ENCODE assay signal across 21 cellular contexts in genomic region chr17:46117850-46118696, GRCh38.
DNase-seq lines count a peak whose midpoint lies in the region; ATAC-seq, FAIRE-seq and TF ChIP-seq lines count a peak whose summit lies in the region.
"Had no signal": no experiment of that assay in that cellular context is flagged by ENCODE, and none has a peak within 500 bp of the region (broad histone marks: within the 10 kb centered on the region; RNA-seq: fewer than 3 reads in every experiment).

No MANE protein-coding gene starts in this region.

- ATAC-seq in aorta (ENCODE audit: low FRiP score) (peak; percentile 9), upper lobe of left lung (ENCODE audit: low FRiP score in 2 of 2) (no peak), HG03039 (IDR thresholded peaks at IDR 0.05; ENCODE audit: unreplicated experiment) (no peak)
- ATAC-seq: esophagus mucosa; stimulated activated naive CD8-positive, alpha-beta T cell treated with anti-CD3 and anti-CD28 coated beads, Interleukin-15, amount 100 ng/mL, for 72 hours had no signal

- no peak for TF ChIP-seq RAD21 in H1 (IDR thresholded peaks at IDR 0.05 in 1 of 2, conservative IDR thresholded peaks at IDR 0.05 in 1 of 2; ENCODE audit: low read depth in 2 of 2, low read length in 2 of 2)

- no peak overlapping the region for H3K18ac ChIP-seq in H1 (ENCODE audit: extremely low read depth, low read length)
- H3K18ac ChIP-seq in mesendoderm (ENCODE audit: low read length): no peak overlapping the region

- DNase-seq in cardiac muscle cell (ENCODE audit: low read depth in 1 of 2, low spot score in 1 of 2) (peak in 1 of 2 donors; percentile 17), cardiac septum (ENCODE audit: low spot score) (no peak), H1 (ENCODE audit: low read depth in 1 of 2, low spot score in 2 of 2) (no peak), mesendoderm (peak; percentile 50), aorta (no peak), NCI-H1417 (lab: John Stamatoyannopoulos, UW) (no peak), upper lobe of left lung (no peak)
- DNase-seq: activated CD4-positive, alpha-beta T cell treated with anti-CD3 and anti-CD28 coated beads, Interleukin-2, amount 50 U/mL, for 4 hours; activated gamma-delta T cell; central memory CD4-positive, alpha-beta T cell; GDM1; HCEC 1CT; lower lobe of right lung; NCI-H524; Right ventricle myocardium superior; stimulated activated CD4-positive, alpha-beta T cell treated with anti-CD3 and anti-CD28 coated beads, Interleukin-2, amount 100 ng/mL, for 48 hours; stimulated activated naive CD8-positive, alpha-beta T cell treated with anti-CD3 and anti-CD28 coated beads, Interleukin-15, amount 100 ng/mL, for 72 hours had no signal

- H2BK12ac ChIP-seq in H1 (ENCODE audit: low read depth, low read length): no peak overlapping the region

- H4K8ac ChIP-seq in H1 (ENCODE audit: extremely low read depth, insufficient read depth, low read length): no peak overlapping the region
- no peak overlapping the region for H4K8ac ChIP-seq in mesendoderm (ENCODE audit: low read depth, low read length)

- H3K4me3 ChIP-seq in cardiac muscle cell: no peak overlapping the region
- no peak overlapping the region for H3K4me3 ChIP-seq in H1 (ENCODE audit: extremely low read depth in 1 of 4, insufficient read depth in 2 of 4, low read depth in 3 of 4, low read length in 4 of 4)
- H3K4me3 ChIP-seq in mesendoderm (ENCODE audit: low read length): no peak overlapping the region
- no peak overlapping the region for H3K4me3 ChIP-seq in aorta (ENCODE audit: low read length in 2 of 2)
- no peak overlapping the region for H3K4me3 ChIP-seq in upper lobe of left lung
- H3K4me3 ChIP-seq: BLaER1 treated with 17β-estradiol and CSF1 and Interleukin-3, amounts not matched to agents 10 nM and 100 nM; lower lobe of right lung had no signal

- no peak overlapping the region for H3K14ac ChIP-seq in H1 (ENCODE audit: insufficient read length)

- no peak overlapping the region for H3K56ac ChIP-seq in H1 (replicated peaks; ENCODE audit: insufficient read length, low read depth, low read length)
- no peak overlapping the region for H3K56ac ChIP-seq in mesendoderm (ENCODE audit: low read length)

- peaks cover 35 to 52% of the 10 kb centered on the region in 2 experiments for H4K20me1 ChIP-seq in H1 (replicated peaks in 1 of 2; ENCODE audit: control insufficient read depth in 1 of 2, insufficient read depth in 2 of 2, low read length in 2 of 2)

- TF ChIP-seq EP300 in H1 (IDR thresholded peaks at IDR 0.05; ENCODE audit: borderline replicate concordance in 1 of 2, low read depth in 2 of 2, low read length in 2 of 2): no peak
- TF ChIP-seq EP300 in upper lobe of left lung (IDR thresholded peaks at IDR 0.05): no peak

- H3K9ac ChIP-seq in H1 (replicated peaks in 1 of 4; ENCODE audit: extremely low read depth in 1 of 4, low read depth in 3 of 4, low read length in 3 of 4): peak overlapping the region in 1 of 4 experiments; percentile 4; a peak in 1 of 7 replicates
- no peak overlapping the region for H3K9ac ChIP-seq in mesendoderm (ENCODE audit: low read length)
- H3K9ac ChIP-seq: BLaER1 treated with 17β-estradiol and CSF1 and Interleukin-3, amounts not matched to agents 10 nM and 100 nM had no signal

- H4K5ac ChIP-seq in H1 (ENCODE audit: insufficient read length, low read depth, low read length): no peak overlapping the region
- H4K5ac ChIP-seq in mesendoderm (ENCODE audit: low read length): no peak overlapping the region

- POLR2A ChIA-PET in H1 (lab: Charles Lee; ENCODE audit: partially characterized antibody): interaction anchor here (1.2 to 2.0 kb wide), 7 partner anchors 13 to 51 kb away, joined by 3 to 7 read pairs (median 4); no protein-coding TSS in a partner anchor

- H3K4me1 ChIP-seq in cardiac muscle cell (ENCODE audit: low read depth) (peaks cover 67% of the 10 kb centered on the region), H1 (replicated peaks in 1 of 4; ENCODE audit: control insufficient read depth in 3 of 4, insufficient read depth in 4 of 4, low read length in 3 of 4) (peaks cover 7 to 24% (median 18%) of the 10 kb centered on the region in 4 experiments; a peak in 6 of 7 replicates), mesendoderm (ENCODE audit: control insufficient read depth, low read depth, low read length) (peaks cover 7% of the 10 kb centered on the region), aorta (ENCODE audit: control insufficient read depth in 1 of 2, insufficient read depth in 2 of 2, low read length in 2 of 2) (peaks cover 10 to 16% of the 10 kb centered on the region in 2 donors), upper lobe of left lung (peaks cover 25 to 58% (median 46%) of the 10 kb centered on the region in 4 donors)

- H3K9me3 ChIP-seq in cardiac muscle cell (ENCODE audit: low read depth): no peaks in the 10 kb centered on the region
- H3K9me3 ChIP-seq in H1 (ENCODE audit: insufficient read depth in 2 of 2, low read depth in 1 of 2, low read length in 1 of 2): no peaks in the 10 kb centered on the region
- H3K9me3 ChIP-seq in aorta (ENCODE audit: control insufficient read depth, low read length): no peaks in the 10 kb centered on the region
- H3K9me3 ChIP-seq in upper lobe of left lung: no peaks in the 10 kb centered on the region
- H3K9me3 ChIP-seq: BLaER1 treated with 17β-estradiol and CSF1 and Interleukin-3, amounts not matched to agents 10 nM and 100 nM; lower lobe of right lung had no signal

- peak; percentile 78 for FAIRE-seq in H1 (lab: Jason Lieb, UNC)

- intact Hi-C loops in cardiac septum (cut with DNase I) (loop anchor here (5.0 kb wide), 1 partner anchor 74 kb away; the partner anchor contains the start of gene KANSL1), aorta (cut with DNase I) (no loop called here)

- H3K4ac ChIP-seq in H1 (replicated peaks; ENCODE audit: insufficient read length, low read depth, low read length) (no peak overlapping the region), mesendoderm (ENCODE audit: low read depth, low read length) (no peak overlapping the region)

- 39% methylated on average over 5 of the region's 5 CpGs; no CpG with 5 or more reads in 1 of the 2 experiments for WGBS in H1 (ENCODE audit: extremely low coverage in 1 of 2, insufficient coverage in 1 of 2, insufficient read length in 1 of 2, insufficient replicate concordance in 2 of 2, low coverage in 1 of 2, low lambda C conversion rate in 2 of 2, missing lambda C conversion rate in 1 of 2), 2 experiments
- no CpG with 5 or more reads among the region's 5 CpGs for WGBS in mesendoderm (ENCODE audit: extremely low coverage, insufficient coverage, low lambda C conversion rate)
- 5 to 12% methylated on average over 5 of the region's 5 CpGs for WGBS in aorta, 2 donors
- 41 to 44% methylated on average over 5 of the region's 5 CpGs for WGBS in upper lobe of left lung, 2 donors

- no peak for TF ChIP-seq POLR2A in H1 (IDR thresholded peaks at IDR 0.05; ENCODE audit: control extremely low read depth in 1 of 2, low read depth in 2 of 2, low read length in 2 of 2)
- no peak for TF ChIP-seq POLR2A in upper lobe of left lung (IDR thresholded peaks at IDR 0.05)

- H2BK15ac ChIP-seq in H1 (ENCODE audit: low read length) (no peak overlapping the region), mesendoderm (replicated peaks; ENCODE audit: low read depth) (no peak overlapping the region)

- H2AFZ ChIP-seq in H1 (ENCODE audit: low read length): no peak overlapping the region

- H3K4me2 ChIP-seq in H1 (ENCODE audit: insufficient read depth in 1 of 2, low read depth in 2 of 2, low read length in 2 of 2) (peak overlapping the region; percentile 26 to 33; a peak in 3 of 4 replicates), mesendoderm (ENCODE audit: low read length) (no peak overlapping the region)
- H3K4me2 ChIP-seq: BLaER1 treated with 17β-estradiol and CSF1 and Interleukin-3, amounts not matched to agents 10 nM and 100 nM had no signal

- no peak overlapping the region for H2AK5ac ChIP-seq in H1 (ENCODE audit: low read depth, low read length)
- no peak overlapping the region for H2AK5ac ChIP-seq in mesendoderm (ENCODE audit: low read length)

- H2BK20ac ChIP-seq in H1 (ENCODE audit: low read length): no peak overlapping the region

- TF ChIP-seq CTCF in cardiac muscle cell (IDR thresholded peaks at IDR 0.05; ENCODE audit: low read depth, low read length) (no peak), H1 (IDR thresholded peaks at IDR 0.05; ENCODE audit: control extremely low read depth in 1 of 3, insufficient read depth in 1 of 3, low read depth in 1 of 3, low read length in 3 of 3) (no peak), upper lobe of left lung (IDR thresholded peaks at IDR 0.05) (no peak)

- CTCF ChIA-PET in H1 (lab: Charles Lee; ENCODE audit: partially characterized antibody): interaction anchor here (0.6 to 1.6 kb wide), 4 partner anchors 18 to 57 kb away, joined by 3 to 4 read pairs (median 4); no protein-coding TSS in a partner anchor

- no peaks in the 10 kb centered on the region for H3K27me3 ChIP-seq in cardiac muscle cell
- no peaks in the 10 kb centered on the region for H3K27me3 ChIP-seq in H1 (replicated peaks in 1 of 4; ENCODE audit: control insufficient read depth in 3 of 4, extremely low read depth in 1 of 4, insufficient read depth in 3 of 4, low read length in 3 of 4)
- H3K27me3 ChIP-seq in mesendoderm (ENCODE audit: insufficient read depth, low read length, poor library complexity): no peaks in the 10 kb centered on the region
- no peaks in the 10 kb centered on the region for H3K27me3 ChIP-seq in aorta (ENCODE audit: control insufficient read depth in 1 of 2, insufficient read depth in 2 of 2, low read length in 1 of 2)
- no peaks in the 10 kb centered on the region for H3K27me3 ChIP-seq in upper lobe of left lung
- H3K27me3 ChIP-seq: BLaER1 treated with 17β-estradiol and CSF1 and Interleukin-3, amounts not matched to agents 10 nM and 100 nM had no signal

- H2BK120ac ChIP-seq in H1 (replicated peaks; ENCODE audit: low read depth, low read length) (no peak overlapping the region), mesendoderm (ENCODE audit: low read depth, low read length) (no peak overlapping the region)

- H3K27ac ChIP-seq in cardiac muscle cell (peak overlapping the region; percentile 46), H1 (ENCODE audit: low read depth, low read length) (no peak overlapping the region; the same call in 1 of the 2 replicates), mesendoderm (ENCODE audit: low read depth, low read length) (no peak overlapping the region), aorta (ENCODE audit: low read depth in 1 of 2, low read length in 2 of 2) (no peak overlapping the region), upper lobe of left lung (no peak overlapping the region)
- H3K27ac ChIP-seq: BLaER1 treated with 17β-estradiol and CSF1 and Interleukin-3, amounts not matched to agents 10 nM and 100 nM; lower lobe of right lung; VCaP had no signal

- H3K36me3 ChIP-seq in cardiac muscle cell: no peaks in the 10 kb centered on the region
- H3K36me3 ChIP-seq in H1 (ENCODE audit: control insufficient read depth in 2 of 4, insufficient read depth in 4 of 4, low read length in 3 of 4): no peaks in the 10 kb centered on the region
- H3K36me3 ChIP-seq in mesendoderm (ENCODE audit: control insufficient read depth, insufficient read depth, low read length): no peaks in the 10 kb centered on the region
- H3K36me3 ChIP-seq in aorta (ENCODE audit: control insufficient read depth in 1 of 2, insufficient read depth in 2 of 2, low read length in 1 of 2): no peaks in the 10 kb centered on the region
- no peaks in the 10 kb centered on the region for H3K36me3 ChIP-seq in upper lobe of left lung
- H3K36me3 ChIP-seq: lower lobe of right lung had no signal

- peaks cover 59 to 100% of the 10 kb centered on the region in 2 experiments for H3K79me2 ChIP-seq in H1 (ENCODE audit: control insufficient read depth in 1 of 2, insufficient read depth in 2 of 2, low read length in 2 of 2)
- H3K79me2 ChIP-seq in mesendoderm (ENCODE audit: control insufficient read depth, insufficient read depth, low read length): peaks cover 86% of the 10 kb centered on the region

- H3K23me2 ChIP-seq in H1 (ENCODE audit: low read depth, low read length): no peaks in the 10 kb centered on the region; the same call in 1 of the 2 replicates

- H4K91ac ChIP-seq in H1 (replicated peaks; ENCODE audit: insufficient read length, low read length): no peak overlapping the region

- H3K79me1 ChIP-seq in H1 (ENCODE audit: low read depth, low read length): peaks cover 13% of the 10 kb centered on the region
- H3K79me1 ChIP-seq in mesendoderm (ENCODE audit: low read length): peaks cover 10% of the 10 kb centered on the region

- H3K23ac ChIP-seq in H1 (ENCODE audit: insufficient read length): no peak overlapping the region
- no peak overlapping the region for H3K23ac ChIP-seq in mesendoderm (ENCODE audit: low read length)

- H2BK5ac ChIP-seq in H1 (ENCODE audit: low read depth, low read length): no peak overlapping the region
- H2BK5ac ChIP-seq in mesendoderm (ENCODE audit: low read length): no peak overlapping the region
